1 cellular context compared by ENCODE assay signal in genomic region chr17:42517516-42517915, GRCh38.
TF ChIP-seq lines count a peak whose summit lies in the region.

No MANE protein-coding gene starts in this region.

TF ChIP-seq in HepG2, 621 proteins besides CTCF, POLR2A, EP300 and RAD21 (continued from another document and continues in another):
- TF ChIP-seq PLSCR1 (CRISPR knock-in tag; IDR thresholded peaks at IDR 0.05; ENCODE audit: borderline replicate concordance) = no peak
- TF ChIP-seq ZNF276 (CRISPR knock-in tag; IDR thresholded peaks at IDR 0.05; ENCODE audit: low read depth) = 0 out of 2 replicates have a peak, but pooled peaks have one; percentile 52
- TF ChIP-seq MZF1 (CRISPR knock-in tag; IDR thresholded peaks at IDR 0.05; ENCODE audit: borderline replicate concordance) = no peak
- TF ChIP-seq JUN (CRISPR knock-in tag; IDR thresholded peaks at IDR 0.05) = 0 out of 2 replicates have a peak, but pooled peaks have one; percentile 28
- TF ChIP-seq ZNF281 (CRISPR knock-in tag; IDR thresholded peaks at IDR 0.05; ENCODE audit: borderline replicate concordance) = peak; percentile 60; the same call in 1 of the 2 replicates
- TF ChIP-seq ZNF441 (CRISPR knock-in tag; IDR thresholded peaks at IDR 0.05; ENCODE audit: borderline replicate concordance) = no peak
- TF ChIP-seq ZFX (CRISPR knock-in tag; IDR thresholded peaks at IDR 0.05; ENCODE audit: low read depth) = peak; percentile 34
- no peak for TF ChIP-seq ZNF30 (CRISPR knock-in tag; IDR thresholded peaks at IDR 0.05)
- TF ChIP-seq ZNF224 (CRISPR knock-in tag; IDR thresholded peaks at IDR 0.05) = no peak
- TF ChIP-seq ZNF260 (CRISPR knock-in tag; IDR thresholded peaks at IDR 0.05; ENCODE audit: borderline replicate concordance, low read depth) = no peak
- TF ChIP-seq ZNF672 (CRISPR knock-in tag; IDR thresholded peaks at IDR 0.05) = no peak
- TF ChIP-seq HNF1B (CRISPR knock-in tag; IDR thresholded peaks at IDR 0.05) = peak; percentile 73
- no peak for TF ChIP-seq LCORL (IDR thresholded peaks at IDR 0.05)
- TF ChIP-seq LCORL (CRISPR knock-in tag; IDR thresholded peaks at IDR 0.05) = no peak
- TF ChIP-seq ZNF678 (CRISPR knock-in tag; IDR thresholded peaks at IDR 0.05) = no peak
- no peak for TF ChIP-seq GATA4 (IDR thresholded peaks at IDR 0.05; ENCODE audit: borderline replicate concordance, low read depth)
- no peak for TF ChIP-seq ZNF644 (CRISPR knock-in tag; IDR thresholded peaks at IDR 0.05; ENCODE audit: low read depth)
- no peak for TF ChIP-seq ZNF512B (CRISPR knock-in tag; IDR thresholded peaks at IDR 0.05; ENCODE audit: borderline replicate concordance)
- TF ChIP-seq CERS6 (CRISPR knock-in tag; IDR thresholded peaks at IDR 0.05) = no peak
- TF ChIP-seq ATF5 (CRISPR knock-in tag; IDR thresholded peaks at IDR 0.05; ENCODE audit: low read depth) = no peak
- no peak for TF ChIP-seq ZNF883 (CRISPR knock-in tag; IDR thresholded peaks at IDR 0.05; ENCODE audit: not compliant biosample characterization)
- TF ChIP-seq FOXJ3 (CRISPR knock-in tag; IDR thresholded peaks at IDR 0.05; ENCODE audit: borderline replicate concordance) = no peak
- no peak for TF ChIP-seq SMARCC2 (IDR thresholded peaks at IDR 0.05)
- TF ChIP-seq CEBPB (IDR thresholded peaks at IDR 0.05; ENCODE audit: borderline replicate concordance, low read depth, low read length) = no peak
- TF ChIP-seq ZNF737 (CRISPR knock-in tag; IDR thresholded peaks at IDR 0.05; ENCODE audit: borderline replicate concordance) = no peak
- TF ChIP-seq ZNF264 (CRISPR knock-in tag; IDR thresholded peaks at IDR 0.05) = no peak
- no peak for TF ChIP-seq PRDM15 (CRISPR knock-in tag; IDR thresholded peaks at IDR 0.05)
- TF ChIP-seq ZNF598 (CRISPR knock-in tag; IDR thresholded peaks at IDR 0.05; ENCODE audit: borderline replicate concordance) = no peak
- no peak for TF ChIP-seq ZFP1 (CRISPR knock-in tag; IDR thresholded peaks at IDR 0.05)
- TF ChIP-seq AKNA (CRISPR knock-in tag; IDR thresholded peaks at IDR 0.05; ENCODE audit: borderline replicate concordance) = no peak
- TF ChIP-seq ZUFSP (CRISPR knock-in tag; IDR thresholded peaks at IDR 0.05; ENCODE audit: borderline replicate concordance) = no peak
- TF ChIP-seq ZNF569 (CRISPR knock-in tag; IDR thresholded peaks at IDR 0.05; ENCODE audit: borderline replicate concordance) = no peak
- no peak for TF ChIP-seq ATM (IDR thresholded peaks at IDR 0.05; ENCODE audit: borderline replicate concordance)
- TF ChIP-seq ZNF589 (CRISPR knock-in tag; conservative IDR thresholded peaks at IDR 0.05) = no peak
- no peak for TF ChIP-seq SMARCE1 (IDR thresholded peaks at IDR 0.05; ENCODE audit: borderline replicate concordance)
- no peak for TF ChIP-seq YY1 (IDR thresholded peaks at IDR 0.05; ENCODE audit: insufficient read depth, insufficient replicate concordance, low read depth, low read length)
- TF ChIP-seq ZNF781 (CRISPR knock-in tag; IDR thresholded peaks at IDR 0.05; ENCODE audit: borderline replicate concordance, not compliant biosample characterization) = no peak
